ENCODE assay signal across 8 cellular contexts in the genomic region with DNA sequence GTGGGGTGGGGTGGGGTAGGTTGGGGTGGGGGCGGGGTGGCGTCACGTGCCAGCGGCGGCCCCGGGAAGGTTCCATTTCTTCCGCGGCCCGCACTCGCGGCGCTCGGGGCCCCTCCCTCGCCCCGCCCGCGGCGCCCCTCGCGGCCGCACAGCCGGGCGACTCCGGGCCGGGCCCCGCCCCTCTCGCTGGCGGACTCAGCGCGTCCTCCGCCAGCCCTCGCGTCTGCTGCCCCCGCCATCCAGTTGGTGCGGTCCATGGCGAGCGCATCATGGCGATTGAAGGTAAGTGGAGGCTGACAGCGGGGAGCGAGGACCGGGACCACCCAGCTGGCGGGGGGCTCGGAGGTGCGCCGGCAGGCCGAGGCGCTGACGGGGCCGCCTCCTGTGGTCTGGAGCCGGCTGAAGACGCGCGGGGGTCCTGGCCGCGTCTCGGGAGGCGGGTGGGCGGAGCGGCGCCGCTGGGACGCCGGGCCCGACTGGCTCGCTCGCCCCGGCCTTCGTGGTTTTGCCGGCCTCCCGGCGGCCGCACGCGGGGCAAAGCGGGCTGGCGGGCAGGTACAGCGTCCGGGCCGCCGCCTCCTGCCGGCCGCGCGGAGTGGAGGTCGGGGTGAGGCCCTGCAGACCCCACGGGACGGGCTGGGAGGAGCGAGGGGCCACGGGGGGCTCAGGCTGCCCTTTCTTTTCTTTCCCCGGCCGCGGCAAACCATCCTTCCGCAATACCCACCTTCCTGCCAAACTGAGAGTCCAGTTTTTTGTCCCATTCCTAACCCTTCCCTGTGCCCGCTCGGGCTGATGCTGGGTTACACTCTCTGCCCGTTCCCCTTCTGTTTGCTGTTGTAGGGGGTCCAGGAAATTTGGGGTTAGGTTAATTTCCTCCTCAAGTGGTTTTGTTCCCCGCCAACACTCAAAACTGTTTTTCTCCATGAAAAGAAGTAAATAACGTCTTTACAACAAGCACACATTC. TPM values are rescaled to one million over a fixed set of nuclear protein-coding genes. Genes with fewer than 3 reads are reported as not detected.
A peak's percentile ranks its signal among the peaks of the same experiment; 100 is the strongest.
DNase-seq lines count a peak whose midpoint lies in the region; ATAC-seq and TF ChIP-seq lines count a peak whose summit lies in the region.

Gene SYT14, plus strand, starts transcription at position 222 of the 964 bp plus-strand sequence. Its CDS starts 48 bp downstream, at position 270.

- H3K27me3 ChIP-seq in BJ (ENCODE audit: control insufficient read depth, insufficient read depth, low read length) (no peaks in the 10 kb centered on the region), H7 (ENCODE audit: control insufficient read depth, insufficient read depth, low read length) (peaks cover 4% of the 10 kb centered on the region)

- H3K9me3 Mint-ChIP-seq in natural killer cell = peaks cover 0 to 2% of the 10 kb centered on the region in 2 donors

- TF ChIP-seq CTCF in BJ (IDR thresholded peaks at IDR 0.05; ENCODE audit: insufficient read depth, low read depth, low read length) (peak; percentile 21; the same call in 1 of the 2 replicates), coronary artery (IDR thresholded peaks at IDR 0.05) (no peak), natural killer cell (IDR thresholded peaks at IDR 0.05) (no peak)

- peaks cover 10% of the 10 kb centered on the region in 2 donors for H3K4me1 Mint-ChIP-seq in natural killer cell

- no peak within 1 kb of the TSS for H3K27ac Mint-ChIP-seq in natural killer cell

- H3K4me3 Mint-ChIP-seq in natural killer cell = peak within 1 kb of the TSS; percentile 81

- POLR2A ChIA-PET in BJ (lab: Charles Lee) = no interaction called here

- H3K36me3 ChIP-seq in BJ (ENCODE audit: control insufficient read depth, insufficient read depth, low read length) (no peaks in the 10 kb centered on the region), H7 (replicated peaks; ENCODE audit: control insufficient read depth, insufficient read depth, low read length) (no peaks in the 10 kb centered on the region)

- H3K4me3 ChIP-seq in BJ (ENCODE audit: low read depth, low read length) (peak within 1 kb of the TSS; percentile 83), H7 (ENCODE audit: insufficient read depth, low read depth, low read length) (peak within 1 kb of the TSS; percentile 81), coronary artery (peak within 1 kb of the TSS; percentile 60)

- peaks cover 38 to 76% of the 10 kb centered on the region in 2 donors for H3K27me3 Mint-ChIP-seq in natural killer cell (ENCODE audit: low read depth in 2 of 2)

- peaks cover 13% of the 10 kb centered on the region for H3K36me3 Mint-ChIP-seq in natural killer cell

- ATAC-seq in natural killer cell = no peak
- ATAC-seq in HG03095 (IDR thresholded peaks at IDR 0.05; ENCODE audit: unreplicated experiment) = no peak
- no peak for ATAC-seq in GM19467 (IDR thresholded peaks at IDR 0.05; ENCODE audit: unreplicated experiment)

- DNase-seq in BJ (ENCODE audit: low read depth) = peak; percentile 4
- DNase-seq in H7 = peak; percentile 93
- peak; percentile 53 for DNase-seq in NCI-H82 treated with DMSO at 0.1 percent for 48 hours (lab: John Stamatoyannopoulos, UW; ENCODE audit: unreplicated experiment)
- no peak for DNase-seq in coronary artery (ENCODE audit: low spot score)
- DNase-seq in natural killer cell = no peak
- no peak for DNase-seq in GF-D8 (lab: John Stamatoyannopoulos, UW)

- no peak within 1 kb of the TSS for H3K27ac ChIP-seq in coronary artery

- CTCF ChIA-PET in BJ (lab: Yijun Ruan, JAX) = interaction anchor here (0.7 to 0.8 kb wide), 2 partner anchors 12 to 57 kb away, joined by 3 read pairs; no protein-coding TSS in a partner anchor

- intact Hi-C loops in natural killer cell (cut with micrococcal nuclease) = no loop called here

RNA-seq across cellular contexts. Expression of gene SYT14, which starts in this region (rescaled TPM):
- 1.5 and 3.1 TPM in 2 replicates for polyA plus RNA-seq in BJ (2011; rRNA removed)
- polyA minus RNA-seq in BJ (2011; rRNA and poly(A)+ RNA removed) = 3.5 and 4.4 TPM in 2 replicates
- 9.1 and 10.6 TPM in 2 replicates for total RNA-seq in H7 (2014; rRNA removed; shearing (Covaris generic))
- not detected for total RNA-seq in natural killer cell

Comparison
In these comparisons a context has a peak if more than half of its experiments do, and no peak if none do; other contexts are left out.
1. RNA of gene SYT14 (total RNA-seq): 9.1 to 10.6 TPM in H7; not detected in natural killer cell; every median in the first group is over 10 times any median in the second.
2. DNase-seq: peak in BJ (single experiment), H7 (single experiment) and NCI-H82 treated with DMSO at 0.1 percent for 48 hours (single experiment); none in coronary artery (single experiment), natural killer cell (single experiment) and GF-D8 (single experiment).
3. Peak in every context shown above with its lines, with median percentiles within 50 percentile points of each other: H3K4me3 ChIP-seq.